ENCODE assay signal across 8 cellular contexts in the genomic region with DNA sequence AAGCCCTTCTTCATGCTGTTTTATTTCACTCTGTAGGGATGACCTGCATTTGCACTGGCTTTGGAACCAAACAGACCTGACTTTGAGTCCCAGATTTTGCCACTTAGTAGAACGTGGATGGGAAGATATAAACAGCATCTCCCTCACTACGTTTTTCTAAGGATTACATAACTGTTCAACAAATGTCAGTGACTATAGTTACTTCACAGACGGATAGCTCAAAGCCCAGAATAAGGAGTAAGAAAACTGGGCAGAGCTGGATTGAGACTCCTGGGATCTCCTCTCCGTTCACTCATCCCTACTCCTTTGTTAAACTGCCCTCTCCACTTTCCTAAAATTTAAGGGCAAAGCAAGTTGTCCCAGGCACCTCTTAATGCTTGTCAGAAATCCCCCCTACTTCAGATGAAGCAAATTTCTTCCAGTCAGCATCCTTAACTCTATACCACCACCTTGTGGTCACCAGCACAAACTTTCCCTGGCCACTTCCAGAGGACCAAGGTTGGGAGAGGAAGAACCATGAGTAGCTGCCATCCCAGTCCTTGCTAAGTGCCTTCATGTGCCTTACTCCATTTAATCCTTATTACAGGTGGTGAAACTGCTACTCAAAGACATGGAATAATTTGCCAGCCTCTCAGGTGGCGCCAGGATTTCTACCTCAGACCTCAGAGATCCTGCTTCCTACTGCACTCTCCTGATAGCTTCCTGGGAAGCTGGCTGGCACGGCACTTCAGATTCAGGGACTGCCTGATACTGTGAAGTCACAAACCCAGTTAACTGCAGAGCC. TPM values are rescaled to one million over a fixed set of nuclear protein-coding genes. Genes with fewer than 3 reads are reported as not detected.
DNase-seq lines count a peak whose midpoint lies in the region; ATAC-seq and TF ChIP-seq lines count a peak whose summit lies in the region.

No MANE protein-coding gene starts in this region.

- H3K4me3 ChIP-seq in LNCaP clone FGC (ENCODE audit: low read depth, low read length): no peak overlapping the region
- no peak overlapping the region for H3K4me3 ChIP-seq in right lobe of liver

- ATAC-seq in activated T-cell treated with anti-CD3 and anti-CD28 coated beads, Interleukin-2, amount 50 U/mL, for 72 hours (replicated peaks in 1 of 2): peak; percentile 50 to 61
- ATAC-seq in right lobe of liver (peak; percentile 63 to 74 (median 68)), HG03442 (IDR thresholded peaks at IDR 0.05; ENCODE audit: unreplicated experiment) (no peak)

- H3K4me3 Mint-ChIP-seq in activated T-cell treated with anti-CD3 and anti-CD28 coated beads, Interleukin-2, amount 50 U/mL, for 72 hours: no peak overlapping the region

- H3K9me3 ChIP-seq in right lobe of liver: no peaks in the 10 kb centered on the region

- H3K36me3 Mint-ChIP-seq in activated T-cell treated with anti-CD3 and anti-CD28 coated beads, Interleukin-2, amount 50 U/mL, for 72 hours (ENCODE audit: insufficient read depth in 2 of 2): peaks cover 3 to 5% of the 10 kb centered on the region in 2 donors

- peaks cover 0 to 6% (median 2%) of the 10 kb centered on the region in 4 donors for H3K36me3 ChIP-seq in right lobe of liver

- peak; percentile 20 to 38 for DNase-seq in activated T-cell treated with anti-CD3 and anti-CD28 coated beads, Interleukin-2, amount 50 U/mL, for 72 hours
- no peak for DNase-seq in activated T-cell treated with anti-CD3 and anti-CD28 coated beads, Interleukin-2, amount 50 U/mL, for 1 hour
- peak; percentile 21 for DNase-seq in LNCaP clone FGC (ENCODE audit: low read depth)
- peak; percentile 43 for DNase-seq in SHP77 treated with DMSO at 0.1 percent for 48 hours (lab: John Stamatoyannopoulos, UW)
- DNase-seq in dermis microvascular lymphatic vessel endothelial cell (ENCODE audit: low read depth in 2 of 2): peak; percentile 53 to 71
- peak in 1 of 3 donors; percentile 56 for DNase-seq in right lobe of liver

- peak overlapping the region in 1 of 3 donors; percentile 79 for H3K27ac ChIP-seq in right lobe of liver
- peak overlapping the region; percentile 61 for H3K27ac ChIP-seq in temporal lobe (ENCODE audit: low read depth, low read length)

- TF ChIP-seq CTCF in LNCaP clone FGC (IDR thresholded peaks at IDR 0.05; ENCODE audit: control insufficient read depth, extremely low read depth, insufficient read depth) (peak; percentile 86), right lobe of liver (IDR thresholded peaks at IDR 0.05) (peak; percentile 72 to 79 (median 74))

- intact Hi-C loops in right lobe of liver (cut with DNase I): loop anchor here (5.0 kb wide), 2 partner anchors 36 to 51 kb away; a partner anchor contains a TSS

- no peaks in the 10 kb centered on the region for H3K9me3 Mint-ChIP-seq in activated T-cell treated with anti-CD3 and anti-CD28 coated beads, Interleukin-2, amount 50 U/mL, for 72 hours

- no peak for TF ChIP-seq POLR2A in right lobe of liver (IDR thresholded peaks at IDR 0.05)

- no peaks in the 10 kb centered on the region for H3K27me3 ChIP-seq in right lobe of liver

- no peaks in the 10 kb centered on the region for H3K4me1 Mint-ChIP-seq in activated T-cell treated with anti-CD3 and anti-CD28 coated beads, Interleukin-2, amount 50 U/mL, for 72 hours (ENCODE audit: low read depth)

- H3K27me3 Mint-ChIP-seq in activated T-cell treated with anti-CD3 and anti-CD28 coated beads, Interleukin-2, amount 50 U/mL, for 72 hours (ENCODE audit: low read depth): no peaks in the 10 kb centered on the region

- H3K27ac Mint-ChIP-seq in activated T-cell treated with anti-CD3 and anti-CD28 coated beads, Interleukin-2, amount 50 U/mL, for 72 hours: no peak overlapping the region

- H3K4me1 ChIP-seq in right lobe of liver: peaks cover 0 to 45% (median 17%) of the 10 kb centered on the region in 4 donors

- 7% methylated on average over 5 of the region's 6 CpGs for WGBS in right lobe of liver (ENCODE audit: insufficient coverage, low coverage, low lambda C conversion rate, missing lambda C conversion rate)

RNA-seq across cellular contexts. Expression of a gene that starts 38.4 kb away (rescaled TPM):
- total RNA-seq in activated T-cell treated with anti-CD3 and anti-CD28 coated beads, Interleukin-2, amount 50 U/mL, for 72 hours: 100 to 1,000 TPM in 1 of 2 donors, 10 to 100 TPM in 1; 94.3 to 105 TPM
- total RNA-seq in dermis microvascular lymphatic vessel endothelial cell: 0.90 and 3.7 TPM in 2 replicates
- total RNA-seq in right lobe of liver: 10 to 100 TPM in 5 of 6 experiments, 1 to 10 TPM in 1; 6.6 to 72.9 (median 16.6) TPM
- total RNA-seq in temporal lobe: 3.2 TPM

RNA-seq across cellular contexts. Expression of a gene that starts 39.4 kb away (rescaled TPM):
- 100 to 1,000 TPM; 106 to 111 TPM for total RNA-seq in activated T-cell treated with anti-CD3 and anti-CD28 coated beads, Interleukin-2, amount 50 U/mL, for 72 hours
- total RNA-seq in dermis microvascular lymphatic vessel endothelial cell (87.4 and 96.5 TPM in 2 replicates), right lobe of liver (10 to 100 TPM; 29.5 to 52.1 (median 39.4) TPM), temporal lobe (44.7 TPM)
